1 cellular context compared by ENCODE assay signal in the genomic region with DNA sequence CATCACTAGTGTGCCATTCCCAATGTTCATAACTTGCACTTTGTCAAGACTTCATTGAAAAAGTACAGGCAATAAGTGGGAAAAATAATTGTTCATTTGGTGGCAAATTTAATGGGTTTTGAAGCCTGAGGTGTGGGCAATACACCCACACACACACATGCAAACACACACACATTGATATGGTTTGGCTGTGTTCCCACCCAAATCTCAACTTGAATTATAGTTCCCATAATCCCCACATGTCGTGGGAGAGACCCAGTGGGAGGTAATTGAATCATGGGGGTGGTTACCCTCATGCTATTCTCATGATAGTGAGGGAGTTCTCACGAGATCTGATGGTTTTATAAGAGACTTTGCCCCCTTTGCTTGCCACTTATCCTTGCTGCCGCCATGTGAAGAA. TPM values are rescaled to one million over a fixed set of nuclear protein-coding genes. Genes with fewer than 3 reads are reported as not detected.
"Had no signal": no experiment of that assay in that cellular context is flagged by ENCODE, and none has a peak within 500 bp of the region (broad histone marks: within the 10 kb centered on the region; RNA-seq: fewer than 3 reads in every experiment).

No MANE protein-coding gene starts in this region.

RNA-seq across cellular contexts. Expression of gene VAV3, which starts 39.9 kb away (rescaled TPM):
- total RNA-seq: K562 had no signal
- polyA plus RNA-seq: K562 had no signal
